ENCODE assay signal across 24 cellular contexts in genomic region chr17:81811705-81812570, GRCh38. TPM values are rescaled to one million over a fixed set of nuclear protein-coding genes. Genes with fewer than 3 reads are reported as not detected.
"Had no signal": no experiment of that assay in that cellular context is flagged by ENCODE, and none has a peak within 500 bp of the region (broad histone marks: within the 10 kb centered on the region; RNA-seq: fewer than 3 reads in every experiment).

No MANE protein-coding gene starts in this region.

- H3K9me3 ChIP-seq: MG63 had no signal

- DNase-seq: activated CD4-positive, alpha-beta memory T cell treated with anti-CD3 and anti-CD28 coated beads for 36 hours; activated CD4-positive, alpha-beta T cell treated with anti-CD3 and anti-CD28 coated beads, Interleukin-2, amount 10 ng/mL, durations not matched to agents 7 days and 5 days; activated CD4-positive, CD25-positive, alpha-beta regulatory T cell; activated CD8-positive, alpha-beta memory T cell treated with anti-CD3 and anti-CD28 coated beads for 24 hours; activated gamma-delta T cell; activated naive CD4-positive, alpha-beta T cell treated with anti-CD3 and anti-CD28 coated beads for 36 hours; activated T-cell treated with anti-CD3 and anti-CD28 coated beads, Interleukin-2, amount 50 U/mL, for 48 hours; amygdala; MG63; MV-4-11; NCI-H1092 treated with DMSO at 0.1 percent for 48 hours; NCI-H1436 treated with DMSO at 0.1 percent for 48 hours; NCI-H187; NCI-H2081; NCI-H510A treated with DMSO at 0.1 percent for 48 hours; NCI-H69; NK-92 treated with Interleukin-12 subunit alpha and Interleukin-12 subunit beta, amount 100 ng/mL, for 24 hours; SHP77 treated with DMSO at 0.1 percent for 48 hours; T-cell; T-helper 2 cell; T1000 had no signal

- ATAC-seq: activated T-helper 17 cell treated with anti-CD3 and anti-CD28 coated beads, Interleukin-2, amount 50 U/mL, for 72 hours; T-cell had no signal

- H3K4me3 ChIP-seq: MG63 had no signal

- H3K36me3 ChIP-seq: MG63 had no signal

RNA-seq across cellular contexts. Expression of gene GCGR, which starts 8.0 kb away (rescaled TPM):
- total RNA-seq: activated CD4-positive, alpha-beta memory T cell treated with anti-CD3 and anti-CD28 coated beads for 36 hours; activated CD4-positive, alpha-beta T cell treated with anti-CD3 and anti-CD28 coated beads, Interleukin-2, amount 10 ng/mL, durations not matched to agents 7 days and 5 days; activated naive CD4-positive, alpha-beta T cell treated with anti-CD3 and anti-CD28 coated beads for 36 hours; astrocyte; SK-MEL-5 had no signal

RNA-seq across cellular contexts. Expression of gene PPP1R27, which starts 22.9 kb away (rescaled TPM):
- total RNA-seq: activated CD4-positive, alpha-beta memory T cell treated with anti-CD3 and anti-CD28 coated beads for 36 hours; activated CD4-positive, alpha-beta T cell treated with anti-CD3 and anti-CD28 coated beads, Interleukin-2, amount 10 ng/mL, durations not matched to agents 7 days and 5 days; activated naive CD4-positive, alpha-beta T cell treated with anti-CD3 and anti-CD28 coated beads for 36 hours; activated T-helper 17 cell treated with anti-CD3 and anti-CD28 coated beads, Interleukin-2, amount 50 U/mL, for 72 hours; astrocyte; T-cell had no signal
